In the genomic region with DNA sequence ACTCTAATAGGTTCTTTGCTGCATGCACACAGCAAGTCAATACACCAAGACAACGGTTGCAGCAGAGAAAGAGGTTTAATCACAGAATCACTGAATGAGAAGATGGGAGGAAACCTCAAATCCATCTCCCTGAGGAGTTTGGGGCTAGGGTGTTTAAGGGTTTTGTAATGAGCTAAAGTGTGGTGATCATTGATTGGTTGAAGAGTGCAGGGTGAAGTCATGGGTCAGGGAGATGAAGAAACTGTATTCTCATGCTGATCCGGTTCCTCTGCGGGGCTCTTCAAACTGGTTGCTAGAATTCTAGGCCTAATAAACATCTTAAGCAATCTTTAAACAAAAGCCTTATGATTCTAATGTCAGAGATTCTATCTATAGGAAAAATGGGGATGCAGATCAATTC, we compare ENCODE assay signal across 33 cellular contexts.
"Had no signal": no experiment of that assay in that cellular context is flagged by ENCODE, and none has a peak within 500 bp of the region (broad histone marks: within the 10 kb centered on the region; RNA-seq: fewer than 3 reads in every experiment).

No MANE protein-coding gene starts in this region.

- H3K27ac ChIP-seq: brain microvascular endothelial cell, KMS-11, Peyer's patch, SJSA1, VCaP had no signal

- DNase-seq: activated CD4-positive, alpha-beta memory T cell treated with anti-CD3 and anti-CD28 coated beads, Interleukin-2, amount 10 ng/mL, durations not matched to agents 7 days and 5 days; activated CD4-positive, alpha-beta T cell treated with anti-CD3 and anti-CD28 coated beads for 1 hour; activated CD4-positive, alpha-beta T cell treated with anti-CD3 and anti-CD28 coated beads for 48 hours; activated CD4-positive, CD25-positive, alpha-beta regulatory T cell; activated CD8-positive, alpha-beta memory T cell treated with anti-CD3 and anti-CD28 coated beads for 24 hours; activated CD8-positive, alpha-beta memory T cell treated with anti-CD3 and anti-CD28 coated beads, Interleukin-2, amount 10 ng/mL, durations not matched to agents 7 days and 5 days; activated CD8-positive, alpha-beta memory T cell treated with anti-CD3 and anti-CD28 coated beads, Interleukin-2, amount 50 U/mL, for 48 hours; activated effector memory CD4-positive, alpha-beta T cell treated with Interleukin-2 at 50 U/mL for 16 hours; activated naive CD4-positive, alpha-beta T cell treated with anti-CD3 and anti-CD28 coated beads, Interleukin-2, amount 10 ng/mL, durations not matched to agents 7 days and 5 days; activated naive CD8-positive, alpha-beta T cell treated with anti-CD3 and anti-CD28 coated beads, Interleukin-2, amount 50 U/mL, for 24 hours; activated T-cell treated with anti-CD3 and anti-CD28 coated beads, Interleukin-2, amount 50 U/mL, for 48 hours; anterior cingulate cortex; brain microvascular endothelial cell; central memory CD4-positive, alpha-beta T cell; NCI-H1092 treated with DMSO at 0.1 percent for 48 hours; NCI-H1417; NCI-H146; NCI-H187; NCI-H2029 treated with DMSO at 0.1 percent for 48 hours; NCI-H2107; NCI-H2171; NCI-H2227 treated with DMSO at 0.1 percent for 48 hours; NCI-H446; NCI-H510A treated with DMSO at 0.1 percent for 48 hours; NCI-H774; PC-3; Peyer's patch; RPMI8226; SHP77 treated with DMSO at 0.1 percent for 48 hours; SK-N-SH had no signal

- H3K9me3 ChIP-seq: Peyer's patch, SJSA1, SK-N-SH had no signal

- H3K9ac ChIP-seq: KMS-11, SK-N-SH had no signal

- H3K4me2 ChIP-seq: KMS-11, SK-N-SH had no signal

- H3K36me3 ChIP-seq: brain microvascular endothelial cell, Peyer's patch, SJSA1 had no signal

- H3K4me1 ChIP-seq: Peyer's patch, SJSA1 had no signal

- H3K27me3 ChIP-seq: brain microvascular endothelial cell, Peyer's patch, SJSA1 had no signal

- H3K4me3 ChIP-seq: Peyer's patch, SJSA1 had no signal
